In genomic region chr5:42887094-42887493, GRCh38 we compare ENCODE assay signal across 16 cellular contexts.
DNase-seq lines count a peak whose midpoint lies in the region; ATAC-seq, FAIRE-seq and TF ChIP-seq lines count a peak whose summit lies in the region.
"Had no signal": no experiment of that assay in that cellular context is flagged by ENCODE, and none has a peak within 500 bp of the region (broad histone marks: within the 10 kb centered on the region; RNA-seq: fewer than 3 reads in every experiment).

No MANE protein-coding gene starts in this region.

- no peak for TF ChIP-seq POLR2A in right lobe of liver (IDR thresholded peaks at IDR 0.05)
- TF ChIP-seq POLR2A in HepG2 (IDR thresholded peaks at IDR 0.05; ENCODE audit: insufficient read depth in 1 of 2, low read depth in 2 of 2, low read length in 2 of 2): no peak

- ATAC-seq in right lobe of liver (peak; percentile 40 to 61 (median 47)), HepG2 (no peak), right cardiac atrium (peak; percentile 42 to 48)

- no peak overlapping the region for H3K9ac ChIP-seq in HepG2 (ENCODE audit: insufficient read depth, low read depth, low read length)

- intact Hi-C loops in right lobe of liver (cut with DNase I) (loop anchor here in 1 of 2 donors (10.0 kb wide), 1 partner anchor 82 kb away; no protein-coding TSS in a partner anchor), HepG2 (cut with micrococcal nuclease; ENCODE audit: unreplicated experiment) (loop anchor here (10.0 kb wide), 2 partner anchors 292 to 372 kb away; no protein-coding TSS in a partner anchor), right cardiac atrium (cut with DNase I) (loop anchor here in 2 of 4 donors (10.0 kb wide), 2 partner anchors 82 to 112 kb away; no protein-coding TSS in a partner anchor)

- H2AFZ ChIP-seq in HepG2 (ENCODE audit: low read length): no peak overlapping the region

- no peak overlapping the region for H3K4me3 ChIP-seq in right lobe of liver
- no peak overlapping the region for H3K4me3 ChIP-seq in HepG2 (replicated peaks in 1 of 3; ENCODE audit: insufficient read depth in 1 of 3, low read depth in 2 of 3, low read length in 3 of 3)
- H3K4me3 ChIP-seq in right cardiac atrium (ENCODE audit: low read length): no peak overlapping the region
- H3K4me3 ChIP-seq: SJCRH30 had no signal

- H3K27ac ChIP-seq in right lobe of liver (peak overlapping the region in 1 of 3 donors; percentile 30), HepG2 (ENCODE audit: extremely low read length, insufficient read depth, low read length) (no peak overlapping the region), right cardiac atrium (ENCODE audit: low read length) (no peak overlapping the region)
- H3K27ac ChIP-seq: neutrophil, SJCRH30 had no signal

- H3K27me3 ChIP-seq in right lobe of liver (no peaks in the 10 kb centered on the region), HepG2 (ENCODE audit: control insufficient read depth in 1 of 2, insufficient read depth in 2 of 2, low read length in 2 of 2) (no peaks in the 10 kb centered on the region), right cardiac atrium (ENCODE audit: control insufficient read depth, insufficient read depth) (no peaks in the 10 kb centered on the region)
- H3K27me3 ChIP-seq: neutrophil, SJCRH30 had no signal

- no peaks in the 10 kb centered on the region for H4K20me1 ChIP-seq in HepG2 (ENCODE audit: insufficient read depth, low read length)

- TF ChIP-seq RAD21 in HepG2 (CRISPR knock-in tag; IDR thresholded peaks at IDR 0.05): no peak

- H3K9me3 ChIP-seq in right lobe of liver (no peaks in the 10 kb centered on the region), HepG2 (ENCODE audit: low read length) (no peaks in the 10 kb centered on the region), right cardiac atrium (ENCODE audit: control insufficient read depth, low read length) (no peaks in the 10 kb centered on the region)
- H3K9me3 ChIP-seq: neutrophil, SJCRH30 had no signal

- no TSS peak for BruUV-seq in HepG2 (replicated peaks; lab: Mats Ljungman, UMichigan)

- peaks cover 37% of the 10 kb centered on the region for H3K79me2 ChIP-seq in HepG2 (ENCODE audit: insufficient read depth, low read length)

- FAIRE-seq in HepG2 (lab: Jason Lieb, UNC): no peak
- FAIRE-seq: G401.6 had no signal

- H3K36me3 ChIP-seq in right lobe of liver (no peaks in the 10 kb centered on the region), HepG2 (replicated peaks in 1 of 2; ENCODE audit: control insufficient read depth in 1 of 2, insufficient read depth in 2 of 2, low read length in 2 of 2) (no peaks in the 10 kb centered on the region)
- H3K36me3 ChIP-seq: neutrophil, SJCRH30 had no signal

- TF ChIP-seq EP300 in HepG2 (IDR thresholded peaks at IDR 0.05; ENCODE audit: low read depth in 2 of 2, low read length in 2 of 2) (no peak), HepG2 (CRISPR knock-in tag; IDR thresholded peaks at IDR 0.05; ENCODE audit: borderline replicate concordance) (no peak)

- in situ Hi-C loops in HepG2 (cut with HindIII; ENCODE audit: extremely low pct_ligation_motif_present, low pct_unique_long_range_greater_than_20kb): loop anchor here (10.0 kb wide), 1 partner anchor 82 kb away; no protein-coding TSS in a partner anchor

- TF ChIP-seq CTCF in right lobe of liver (IDR thresholded peaks at IDR 0.05) (no peak), HepG2 (CRISPR knock-in tag; IDR thresholded peaks at IDR 0.05) (no peak)

- 64% methylated on average over 7 of the region's 7 CpGs for WGBS in right lobe of liver (ENCODE audit: insufficient coverage, low coverage, low lambda C conversion rate, missing lambda C conversion rate)
- WGBS in HepG2 (ENCODE audit: low lambda C conversion rate): 94% methylated on average over 7 of the region's 7 CpGs
- 54% methylated on average over 7 of the region's 7 CpGs for WGBS in right cardiac atrium

- H3K4me1 ChIP-seq in right lobe of liver (peaks cover 0 to 31% (median 4%) of the 10 kb centered on the region in 4 donors), HepG2 (ENCODE audit: insufficient read depth, low read length) (peaks cover 69% of the 10 kb centered on the region), right cardiac atrium (ENCODE audit: control insufficient read depth, insufficient read depth, low read length) (no peaks in the 10 kb centered on the region)

- CTCF ChIA-PET in HepG2 (lab: Yijun Ruan, JAX; ENCODE audit: low intra/inter-chr PET ratio, low total read pairs): interaction anchor here (0.7 kb wide), 1 partner anchor 164 kb away, joined by 3 read pairs; no protein-coding TSS in a partner anchor

- POLR2A ChIA-PET in HepG2 (lab: Yijun Ruan, JAX): interaction anchor here (1.3 to 2.4 kb wide), 3 partner anchors 62 to 86 kb away, joined by 6 to 16 read pairs (median 7); partner anchors contain the start of gene SELENOP

- no peak for DNase-seq in right lobe of liver
- DNase-seq in HepG2 (ENCODE audit: low spot score): no peak
- DNase-seq in NCI-H748 treated with DMSO at 0.1 percent for 48 hours (lab: John Stamatoyannopoulos, UW): peak; percentile 97
- no peak for DNase-seq in right cardiac atrium
- no peak for DNase-seq in cerebellar nuclear complex (lab: John Stamatoyannopoulos, UW)
- DNase-seq in germinal center (ENCODE audit: low spot score): no peak
- DNase-seq in HCEC 1CT: no peak
- DNase-seq in retina: no peak
- DNase-seq: CD8-positive, alpha-beta memory T cell; central memory CD4-positive, alpha-beta T cell; effector CD4-positive, alpha-beta T cell; NCI-H2107; stimulated activated CD4-positive, alpha-beta T cell treated with anti-CD3 and anti-CD28 coated beads, Interleukin-4, amount 100 ng/mL, for 1 hour had no signal

- H3K4me2 ChIP-seq in HepG2 (ENCODE audit: low read depth, low read length): no peak overlapping the region

TF ChIP-seq in HepG2, 621 proteins besides CTCF, POLR2A, EP300 and RAD21 (continues in another document):
- no peak for TF ChIP-seq ZBTB4 (CRISPR knock-in tag; IDR thresholded peaks at IDR 0.05; ENCODE audit: borderline replicate concordance)
- no peak for TF ChIP-seq SKIL (CRISPR knock-in tag; IDR thresholded peaks at IDR 0.05; ENCODE audit: borderline replicate concordance)
- no peak for TF ChIP-seq ZNF749 (CRISPR knock-in tag; IDR thresholded peaks at IDR 0.05; ENCODE audit: borderline replicate concordance)
- no peak for TF ChIP-seq MED13 (CRISPR knock-in tag; IDR thresholded peaks at IDR 0.05)
- no peak for TF ChIP-seq AGO2 (optimal IDR thresholded peaks at IDR 0.05; ENCODE audit: low read depth, low read length)
- no peak for TF ChIP-seq SSRP1 (CRISPR knock-in tag; IDR thresholded peaks at IDR 0.05)
